ENCODE assay signal across 1 cellular context in the genomic region with DNA sequence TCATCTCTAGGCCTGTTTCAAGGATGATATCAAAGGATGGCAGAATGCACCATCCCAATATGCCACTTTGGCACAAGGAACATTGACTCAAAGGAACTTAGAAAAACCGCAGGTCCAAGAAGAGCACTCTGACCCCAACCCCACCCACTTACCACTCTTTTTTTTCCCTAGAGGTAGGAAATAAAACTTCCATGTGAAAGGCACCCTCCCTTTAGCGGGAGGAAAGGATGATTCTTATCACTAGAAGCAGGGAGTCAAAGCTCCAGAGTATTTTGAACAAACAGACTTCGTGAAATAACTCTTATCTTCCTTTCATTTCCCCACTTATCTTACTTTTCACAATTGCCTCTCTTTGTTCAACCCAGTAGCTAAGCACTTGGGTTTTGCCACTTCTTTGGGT.
TF ChIP-seq lines count a peak whose summit lies in the region.

No MANE protein-coding gene starts in this region.

TF ChIP-seq in HEK293, 187 proteins besides CTCF, POLR2A, EP300 and RAD21 (continued from another document):
- TF ChIP-seq, protein P1, sequence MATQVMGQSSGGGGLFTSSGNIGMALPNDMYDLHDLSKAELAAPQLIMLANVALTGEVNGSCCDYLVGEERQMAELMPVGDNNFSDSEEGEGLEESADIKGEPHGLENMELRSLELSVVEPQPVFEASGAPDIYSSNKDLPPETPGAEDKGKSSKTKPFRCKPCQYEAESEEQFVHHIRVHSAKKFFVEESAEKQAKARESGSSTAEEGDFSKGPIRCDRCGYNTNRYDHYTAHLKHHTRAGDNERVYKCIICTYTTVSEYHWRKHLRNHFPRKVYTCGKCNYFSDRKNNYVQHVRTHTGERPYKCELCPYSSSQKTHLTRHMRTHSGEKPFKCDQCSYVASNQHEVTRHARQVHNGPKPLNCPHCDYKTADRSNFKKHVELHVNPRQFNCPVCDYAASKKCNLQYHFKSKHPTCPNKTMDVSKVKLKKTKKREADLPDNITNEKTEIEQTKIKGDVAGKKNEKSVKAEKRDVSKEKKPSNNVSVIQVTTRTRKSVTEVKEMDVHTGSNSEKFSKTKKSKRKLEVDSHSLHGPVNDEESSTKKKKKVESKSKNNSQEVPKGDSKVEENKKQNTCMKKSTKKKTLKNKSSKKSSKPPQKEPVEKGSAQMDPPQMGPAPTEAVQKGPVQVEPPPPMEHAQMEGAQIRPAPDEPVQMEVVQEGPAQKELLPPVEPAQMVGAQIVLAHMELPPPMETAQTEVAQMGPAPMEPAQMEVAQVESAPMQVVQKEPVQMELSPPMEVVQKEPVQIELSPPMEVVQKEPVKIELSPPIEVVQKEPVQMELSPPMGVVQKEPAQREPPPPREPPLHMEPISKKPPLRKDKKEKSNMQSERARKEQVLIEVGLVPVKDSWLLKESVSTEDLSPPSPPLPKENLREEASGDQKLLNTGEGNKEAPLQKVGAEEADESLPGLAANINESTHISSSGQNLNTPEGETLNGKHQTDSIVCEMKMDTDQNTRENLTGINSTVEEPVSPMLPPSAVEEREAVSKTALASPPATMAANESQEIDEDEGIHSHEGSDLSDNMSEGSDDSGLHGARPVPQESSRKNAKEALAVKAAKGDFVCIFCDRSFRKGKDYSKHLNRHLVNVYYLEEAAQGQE (tag by site-specific recombination; IDR thresholded peaks at IDR 0.05) = no peak
